15 cellular contexts compared by ENCODE assay signal in the genomic region with DNA sequence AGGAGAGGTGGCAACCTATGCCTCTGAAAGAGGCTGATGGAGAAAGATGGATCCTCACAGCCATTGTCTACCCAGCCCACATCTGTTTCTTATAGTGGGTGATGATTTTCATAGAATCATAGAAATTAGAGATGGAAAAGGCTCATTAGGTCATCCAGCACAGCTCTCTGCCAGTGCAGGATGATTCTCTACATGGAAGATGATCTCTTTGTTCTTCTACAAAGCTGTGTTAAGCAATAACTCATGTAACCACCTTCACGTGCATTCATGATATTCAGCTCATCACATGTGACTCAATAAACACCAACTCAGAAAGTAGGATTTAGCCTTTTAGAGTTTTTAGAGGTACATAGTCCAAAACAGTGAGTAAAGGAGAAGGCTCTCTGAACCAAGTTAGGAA.
DNase-seq lines count a peak whose midpoint lies in the region; ATAC-seq, FAIRE-seq and TF ChIP-seq lines count a peak whose summit lies in the region.
"Had no signal": no experiment of that assay in that cellular context is flagged by ENCODE, and none has a peak within 500 bp of the region (broad histone marks: within the 10 kb centered on the region; RNA-seq: fewer than 3 reads in every experiment).

No MANE protein-coding gene starts in this region.

- no peaks in the 10 kb centered on the region for H3K36me3 Mint-ChIP-seq in chondrocyte (ENCODE audit: low read depth)
- H3K36me3 Mint-ChIP-seq: CD8-positive, alpha-beta T cell had no signal

- BruUV-seq in OCI-LY7 (replicated peaks; lab: Mats Ljungman, UMichigan), result no TSS peak

- ATAC-seq in right lobe of liver, result no peak
- ATAC-seq: CD8-positive, alpha-beta T cell had no signal

- TF ChIP-seq CTCF in AG10803 (conservative IDR thresholded peaks at IDR 0.05; ENCODE audit: low read length) (no peak), right lobe of liver (IDR thresholded peaks at IDR 0.05) (no peak), sigmoid colon (IDR thresholded peaks at IDR 0.05) (no peak), chondrocyte (IDR thresholded peaks at IDR 0.05) (no peak), OCI-LY7 (conservative IDR thresholded peaks at IDR 0.05; ENCODE audit: low read length) (no peak)

- peaks cover 3% of the 10 kb centered on the region for H3K9me3 Mint-ChIP-seq in chondrocyte (ENCODE audit: low read depth)
- H3K9me3 Mint-ChIP-seq: CD8-positive, alpha-beta T cell had no signal

- H3K4me2 ChIP-seq in OCI-LY7 (ENCODE audit: low read length), result no peak overlapping the region
- H3K4me2 ChIP-seq: BLaER1 treated with 17β-estradiol and CSF1 and Interleukin-3, amounts not matched to agents 10 nM and 100 nM had no signal

- TF ChIP-seq EP300 in sigmoid colon (IDR thresholded peaks at IDR 0.05), result no peak

- H3K27ac ChIP-seq in right lobe of liver (peak overlapping the region in 2 of 3 donors; percentile 31 to 99), sigmoid colon (peak overlapping the region in 3 of 4 donors; percentile 49 to 57 (median 52)), OCI-LY7 (ENCODE audit: low read depth, low read length, poor library complexity, severe bottlenecking) (no peak overlapping the region)
- H3K27ac ChIP-seq: BLaER1 treated with 17β-estradiol and CSF1 and Interleukin-3, amounts not matched to agents 10 nM and 100 nM had no signal

- H3K36me3 ChIP-seq in right lobe of liver (no peaks in the 10 kb centered on the region), sigmoid colon (no peaks in the 10 kb centered on the region), OCI-LY7 (ENCODE audit: insufficient read depth, low read length) (no peaks in the 10 kb centered on the region)
- H3K36me3 ChIP-seq: BLaER1 treated with 17β-estradiol and CSF1 and Interleukin-3, amounts not matched to agents 10 nM and 100 nM; HAP-1 had no signal

- TF ChIP-seq POLR2A in right lobe of liver (IDR thresholded peaks at IDR 0.05) (no peak), sigmoid colon (IDR thresholded peaks at IDR 0.05) (no peak), GM12891 (IDR thresholded peaks at IDR 0.05; ENCODE audit: low read depth, low read length) (no peak)

- H2AFZ ChIP-seq in OCI-LY7 (ENCODE audit: low read length), result no peak overlapping the region

- WGBS in right lobe of liver (ENCODE audit: insufficient coverage, low coverage, low lambda C conversion rate, missing lambda C conversion rate), result 31% methylated on average over 1 of the region's 1 CpG
- 81 to 87% methylated on average over 1 of the region's 1 CpG for WGBS in sigmoid colon, 2 donors

- H3K9me3 ChIP-seq in right lobe of liver (no peaks in the 10 kb centered on the region), sigmoid colon (no peaks in the 10 kb centered on the region), OCI-LY7 (ENCODE audit: low read length) (no peaks in the 10 kb centered on the region)
- H3K9me3 ChIP-seq: BLaER1 treated with 17β-estradiol and CSF1 and Interleukin-3, amounts not matched to agents 10 nM and 100 nM; HAP-1 had no signal

- peaks cover 13% of the 10 kb centered on the region for H3K4me1 Mint-ChIP-seq in chondrocyte (ENCODE audit: low read depth)
- H3K4me1 Mint-ChIP-seq: B cell had no signal

- FAIRE-seq in GM12891 (lab: Jason Lieb, UNC), result no peak

- H3K27ac Mint-ChIP-seq in chondrocyte (ENCODE audit: unreplicated experiment), result no peak overlapping the region
- H3K27ac Mint-ChIP-seq: B cell; CD8-positive, alpha-beta T cell had no signal

- intact Hi-C loops in right lobe of liver (cut with DNase I) (no loop called here), sigmoid colon (cut with DNase I) (no loop called here), OCI-LY7 (cut with micrococcal nuclease; ENCODE audit: unreplicated experiment) (no loop called here)

- H3K27me3 ChIP-seq in right lobe of liver (no peaks in the 10 kb centered on the region), sigmoid colon (no peaks in the 10 kb centered on the region)
- H3K27me3 ChIP-seq: BLaER1 treated with 17β-estradiol and CSF1 and Interleukin-3, amounts not matched to agents 10 nM and 100 nM had no signal

- H3K4me3 ChIP-seq in AG10803 (ENCODE audit: low read length), result no peak overlapping the region
- no peak overlapping the region for H3K4me3 ChIP-seq in right lobe of liver
- H3K4me3 ChIP-seq in sigmoid colon, result no peak overlapping the region
- no peak overlapping the region for H3K4me3 ChIP-seq in OCI-LY7 (ENCODE audit: low read depth, low read length, poor library complexity, severe bottlenecking)
- H3K4me3 ChIP-seq: BLaER1 treated with 17β-estradiol and CSF1 and Interleukin-3, amounts not matched to agents 10 nM and 100 nM; HAP-1 had no signal

- H4K20me1 ChIP-seq in OCI-LY7 (ENCODE audit: insufficient read depth, low read length), result no peaks in the 10 kb centered on the region
- H4K20me1 ChIP-seq: BLaER1 treated with 17β-estradiol and CSF1 and Interleukin-3, amounts not matched to agents 10 nM and 100 nM had no signal

- H3K4me3 Mint-ChIP-seq in chondrocyte (ENCODE audit: unreplicated experiment), result no peak overlapping the region
- H3K4me3 Mint-ChIP-seq: B cell; CD8-positive, alpha-beta T cell had no signal

- H3K9me2 ChIP-seq in OCI-LY7 (ENCODE audit: insufficient read depth, low read length), result no peaks in the 10 kb centered on the region

- peak; percentile 23 for DNase-seq in AG10803 (ENCODE audit: low read depth)
- peak; percentile 35 for DNase-seq in fibroblast of gingiva (ENCODE audit: low read depth)
- no peak for DNase-seq in right lobe of liver
- DNase-seq in sigmoid colon, result no peak
- DNase-seq in chondrocyte (ENCODE audit: low spot score), result no peak
- DNase-seq in GM12891 (ENCODE audit: insufficient read length, low spot score), result no peak
- DNase-seq in OCI-LY7 (ENCODE audit: low spot score), result no peak
- DNase-seq: 8988T; Calu3; CD8-positive, alpha-beta T cell; DMS79 treated with DMSO at 0.1 percent for 48 hours; GF-D8 had no signal

- no peaks in the 10 kb centered on the region for H3K27me3 Mint-ChIP-seq in chondrocyte (ENCODE audit: low read depth)

- CTCF ChIA-PET in OCI-LY7 (lab: Charles Lee; ENCODE audit: unreplicated experiment), result no interaction called here

- H3K79me2 ChIP-seq in OCI-LY7 (ENCODE audit: insufficient read depth, low read depth, low read length), result no peaks in the 10 kb centered on the region

- POLR2A ChIA-PET in OCI-LY7 (lab: Charles Lee), result interaction anchor here (0.7 kb wide), 1 partner anchor 11 kb away, joined by 3 read pairs; no protein-coding TSS in a partner anchor

- H3K4me1 ChIP-seq in right lobe of liver (peaks cover 0 to 46% (median 12%) of the 10 kb centered on the region in 4 donors), sigmoid colon (peaks cover 0 to 50% (median 30%) of the 10 kb centered on the region in 4 donors), OCI-LY7 (ENCODE audit: insufficient read depth, low read length, poor library complexity, severe bottlenecking) (peaks cover 6% of the 10 kb centered on the region)
- H3K4me1 ChIP-seq: HAP-1 had no signal

TF ChIP-seq in GM12891, 5 proteins besides CTCF, POLR2A, EP300 and RAD21:
- TF ChIP-seq POU2F2 (IDR thresholded peaks at IDR 0.05; ENCODE audit: low read depth, low read length) (no peak), TAF1 (IDR thresholded peaks at IDR 0.05; ENCODE audit: low read depth, low read length) (no peak), POLR2AphosphoS5 (IDR thresholded peaks at IDR 0.05; ENCODE audit: low read depth, low read length) (no peak), PAX5 (IDR thresholded peaks at IDR 0.05; ENCODE audit: insufficient read depth, low read length, severe bottlenecking) (no peak), SPI1 (IDR thresholded peaks at IDR 0.05; ENCODE audit: low read depth, low read length) (no peak)

Comparison
In these comparisons a context has a peak if more than half of its experiments do, and no peak if none do; other contexts are left out.
1. DNase-seq: peak in AG10803 (single experiment) and fibroblast of gingiva (single experiment); none in right lobe of liver (0 of 3), sigmoid colon (single experiment), chondrocyte (single experiment), GM12891 (single experiment) and OCI-LY7 (single experiment).